21 cellular contexts compared by ENCODE assay signal in genomic region chr10:132946311-132946710, GRCh38. TPM values are rescaled to one million over a fixed set of nuclear protein-coding genes. Genes with fewer than 3 reads are reported as not detected.
DNase-seq lines count a peak whose midpoint lies in the region; ATAC-seq and FAIRE-seq lines count a peak whose summit lies in the region.
"Had no signal": no experiment of that assay in that cellular context is flagged by ENCODE, and none has a peak within 500 bp of the region (broad histone marks: within the 10 kb centered on the region; RNA-seq: fewer than 3 reads in every experiment).

No MANE protein-coding gene starts in this region.

- no peaks in the 10 kb centered on the region for H3K9me3 ChIP-seq in right cardiac atrium (ENCODE audit: control insufficient read depth, low read length)
- H3K9me3 ChIP-seq: BLaER1 had no signal

- 74% methylated on average over 9 of the region's 9 CpGs for WGBS in right cardiac atrium

- FAIRE-seq in frontal cortex (lab: Jason Lieb, UNC) = no peak
- FAIRE-seq: GM12891, GM19239, H54, HTR-8/SVneo had no signal

- peak; percentile 46 for DNase-seq in Right ventricle myocardium inferior (ENCODE audit: missing footprints)
- DNase-seq in right cardiac atrium = no peak
- DNase-seq in mesenteric fat pad (ENCODE audit: low spot score) = peak; percentile 89
- DNase-seq in posterior vena cava (ENCODE audit: low spot score) = peak; percentile 72
- DNase-seq in frontal cortex (ENCODE audit: low spot score in 2 of 2) = no peak
- DNase-seq in COLO829 (ENCODE audit: low spot score) = no peak
- DNase-seq: 8988T; CD4-positive, alpha-beta memory T cell; DMS 273 treated with DMSO at 0.1 percent for 48 hours; DMS53; DND-41; EL; IMR-90 had no signal

- H3K27ac ChIP-seq in right cardiac atrium (ENCODE audit: low read length) = no peak overlapping the region
- H3K27ac ChIP-seq: BLaER1 had no signal

- no peaks in the 10 kb centered on the region for H3K4me1 ChIP-seq in right cardiac atrium (ENCODE audit: control insufficient read depth, insufficient read depth, low read length)

- H3K4me3 ChIP-seq in right cardiac atrium (ENCODE audit: low read length) = no peak overlapping the region
- H3K4me3 ChIP-seq: BLaER1, GM23338 had no signal

- no peaks in the 10 kb centered on the region for H3K27me3 ChIP-seq in right cardiac atrium (ENCODE audit: control insufficient read depth, insufficient read depth)

- intact Hi-C loops in Right ventricle myocardium inferior (cut with DNase I) = no loop called here
- intact Hi-C loops in right cardiac atrium (cut with DNase I) = no loop called here
- intact Hi-C loops in posterior vena cava (cut with DNase I) = loop anchor here in 1 of 2 donors (10.0 kb wide), 1 partner anchor 178 kb away; no protein-coding TSS in a partner anchor

- ATAC-seq in Right ventricle myocardium inferior (no peak), right cardiac atrium (no peak), GM19328 (IDR thresholded peaks at IDR 0.05; ENCODE audit: unreplicated experiment) (no peak)
- ATAC-seq: GM23338 had no signal

RNA-seq across cellular contexts. Expression of gene CFAP46, which starts 3.9 kb away (rescaled TPM):
- total RNA-seq in Right ventricle myocardium inferior = 0.57 TPM
- total RNA-seq in right cardiac atrium = 1 to 10 TPM; 1.5 to 1.8 (median 1.7) TPM
- 1.00 TPM for polyA plus RNA-seq in right cardiac atrium
- not detected for total RNA-seq in mesenteric fat pad
- total RNA-seq in posterior vena cava = under 1 TPM; 0.14 to 0.81 TPM
- 2.0 TPM for total RNA-seq in frontal cortex
- total RNA-seq: CD4-positive, alpha-beta memory T cell had no signal
- polyA plus RNA-seq: CD14-positive monocyte; CD4-positive, alpha-beta memory T cell had no signal

Comparison
In these comparisons a context has a peak if more than half of its experiments do, and no peak if none do; other contexts are left out.
1. DNase-seq: peak in Right ventricle myocardium inferior (single experiment), mesenteric fat pad (single experiment) and posterior vena cava (single experiment); none in right cardiac atrium (0 of 3), frontal cortex (0 of 2) and COLO829 (single experiment).